In the genomic region with DNA sequence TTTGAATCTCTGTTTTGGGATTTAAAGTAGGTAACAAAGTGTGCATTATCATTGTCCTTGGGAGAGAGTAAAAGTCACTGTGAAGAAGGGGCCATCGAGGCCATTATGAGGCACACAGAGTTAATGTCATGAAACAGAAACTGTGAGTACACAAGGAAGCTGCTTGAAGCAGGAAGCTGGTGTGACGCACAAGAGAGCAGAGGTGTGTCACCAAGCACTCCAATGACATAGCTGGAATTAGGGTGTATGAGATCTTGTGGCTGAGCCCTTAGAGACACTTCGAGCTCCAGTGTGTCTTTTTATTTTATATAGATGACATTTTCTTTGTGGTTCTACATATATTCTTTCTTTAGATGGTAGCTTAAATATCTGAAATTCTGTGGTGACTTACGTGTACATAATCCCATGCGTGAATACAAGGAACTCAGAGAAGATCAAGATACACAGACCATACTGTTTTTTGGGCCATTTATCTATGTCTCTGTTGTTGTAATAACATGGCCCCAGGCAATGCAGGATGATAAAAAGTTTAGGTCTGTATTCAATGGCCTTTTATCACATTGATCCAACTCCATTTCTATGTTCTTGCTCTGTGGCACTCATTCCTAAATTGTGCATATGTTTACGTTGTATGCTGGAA, we compare ENCODE assay signal across 18 cellular contexts.
"Had no signal": no experiment of that assay in that cellular context is flagged by ENCODE, and none has a peak within 500 bp of the region (broad histone marks: within the 10 kb centered on the region; RNA-seq: fewer than 3 reads in every experiment).

No MANE protein-coding gene starts in this region.

- H3K9me3 ChIP-seq: prostate gland, transverse colon had no signal

- H3K9me3 Mint-ChIP-seq: activated T-cell treated with anti-CD3 and anti-CD28 coated beads, Interleukin-2, amount 50 U/mL, for 4 hours had no signal

- H3K4me3 Mint-ChIP-seq: activated CD8-positive, alpha-beta T cell treated with anti-CD3 and anti-CD28 coated beads for 36 hours; activated T-cell treated with anti-CD3 and anti-CD28 coated beads, Interleukin-2, amount 50 U/mL, for 4 hours; nephron; WTC11 had no signal

- ATAC-seq: activated CD8-positive, alpha-beta T cell treated with anti-CD3 and anti-CD28 coated beads for 36 hours; activated T-cell treated with anti-CD3 and anti-CD28 coated beads, Interleukin-2, amount 50 U/mL, for 4 hours; stimulated activated naive CD8-positive, alpha-beta T cell treated with anti-CD3 and anti-CD28 coated beads, Interleukin-15, Interleukin-2, amounts not matched to agents 100 U/mL and 50 U/mL, for 24 hours had no signal

- H3K27ac Mint-ChIP-seq: activated CD8-positive, alpha-beta T cell treated with anti-CD3 and anti-CD28 coated beads for 36 hours; WTC11 had no signal

- H3K4me3 ChIP-seq: cardiac muscle cell, prostate gland, transverse colon had no signal

- H3K27me3 Mint-ChIP-seq: activated CD8-positive, alpha-beta T cell treated with anti-CD3 and anti-CD28 coated beads for 36 hours had no signal

- H3K36me3 ChIP-seq: cardiac muscle cell, prostate gland, transverse colon had no signal

- FAIRE-seq: small intestine, TTC549 had no signal

- H3K27me3 ChIP-seq: cardiac muscle cell, transverse colon had no signal

- DNase-seq: activated CD4-positive, alpha-beta T cell treated with anti-CD3 and anti-CD28 coated beads for 4 hours; activated CD8-positive, alpha-beta T cell treated with anti-CD3 and anti-CD28 coated beads for 36 hours; activated effector memory CD4-positive, alpha-beta T cell treated with Interleukin-2 at 50 U/mL for 16 hours; activated naive CD4-positive, alpha-beta T cell treated with anti-CD3 and anti-CD28 coated beads, Interleukin-2, amount 50 U/mL, for 16 hours; activated T-cell treated with anti-CD3 and anti-CD28 coated beads, Interleukin-2, amount 50 U/mL, for 4 hours; foreskin fibroblast; kidney glomerular epithelial cell; right cardiac atrium; small intestine; stimulated activated CD4-positive, alpha-beta T cell treated with anti-CD3 and anti-CD28 coated beads, Interleukin-4, amount 100 ng/mL, for 4 hours; stimulated activated CD8-positive, alpha-beta memory T cell treated with anti-CD3 and anti-CD28 coated beads, Interleukin-4, amount 100 ng/mL, for 48 hours; stimulated activated naive CD8-positive, alpha-beta T cell treated with anti-CD3 and anti-CD28 coated beads, Interleukin-15, Interleukin-2, amounts not matched to agents 100 U/mL and 50 U/mL, for 24 hours; transverse colon had no signal

- H3K4me1 ChIP-seq: prostate gland, transverse colon had no signal

- H3K27ac ChIP-seq: transverse colon had no signal
